7 cellular contexts compared by ENCODE assay signal in genomic region chr21:33643658-33644311, GRCh38. TPM values are rescaled to one million over a fixed set of nuclear protein-coding genes. Genes with fewer than 3 reads are reported as not detected.
DNase-seq lines count a peak whose midpoint lies in the region; ATAC-seq and TF ChIP-seq lines count a peak whose summit lies in the region.

No MANE protein-coding gene starts in this region.

- no peak for DNase-seq in H7
- peak; percentile 22 for DNase-seq in PC-3
- DNase-seq in natural killer cell treated with Interleukin-12 subunit alpha and Interleukin-12 subunit beta and Interleukin-15 and Interleukin-18, amount 100 ng/mL, for 72 hours (ENCODE audit: low spot score) = no peak
- no peak for DNase-seq in GDM1 (lab: John Stamatoyannopoulos, UW)
- DNase-seq in activated CD4-positive, CD25-positive, alpha-beta regulatory T cell treated with anti-CD3 and anti-CD28 coated beads, Interleukin-2, amount 50 U/mL, for 72 hours = no peak
- no peak for DNase-seq in SKM-1 treated with dmso at 0.1 percent for 144 hours (lab: John Stamatoyannopoulos, UW; ENCODE audit: unreplicated experiment)

- H3K27me3 ChIP-seq in H7 (ENCODE audit: control insufficient read depth, insufficient read depth, low read length) (no peaks in the 10 kb centered on the region), PC-3 (ENCODE audit: low read length) (no peaks in the 10 kb centered on the region), ectodermal cell (ENCODE audit: control insufficient read depth, insufficient read depth, low read length, poor library complexity, severe bottlenecking) (no peaks in the 10 kb centered on the region)

- POLR2A ChIA-PET in PC-3 (lab: Charles Lee; ENCODE audit: unreplicated experiment) = no interaction called here

- no peak overlapping the region for H3K27ac Mint-ChIP-seq in natural killer cell treated with Interleukin-12 subunit alpha and Interleukin-12 subunit beta and Interleukin-15 and Interleukin-18, amount 100 ng/mL, for 72 hours

- peak overlapping the region; percentile 97 for H3K4me2 ChIP-seq in PC-3 (ENCODE audit: low read length)

- H3K36me3 ChIP-seq in H7 (replicated peaks; ENCODE audit: control insufficient read depth, insufficient read depth, low read length) = no peaks in the 10 kb centered on the region
- no peaks in the 10 kb centered on the region for H3K36me3 ChIP-seq in PC-3 (ENCODE audit: low read depth, low read length)
- no peaks in the 10 kb centered on the region for H3K36me3 ChIP-seq in ectodermal cell (ENCODE audit: control insufficient read depth, insufficient read depth, low read length)

- peaks cover 26% of the 10 kb centered on the region for H3K4me1 ChIP-seq in PC-3 (ENCODE audit: insufficient read depth, low read length)
- H3K4me1 ChIP-seq in ectodermal cell (ENCODE audit: control insufficient read depth, insufficient read depth, low read length) = peaks cover 19% of the 10 kb centered on the region

- 1% methylated on average over 5 to 6 of the region's 7 CpGs for WGBS in ectodermal cell, 2 experiments

- peak overlapping the region; percentile 81 for H3K4me3 ChIP-seq in H7 (ENCODE audit: insufficient read depth, low read depth, low read length)
- peak overlapping the region; percentile 91 for H3K4me3 ChIP-seq in PC-3 (ENCODE audit: low read length)
- H3K4me3 ChIP-seq in ectodermal cell (ENCODE audit: insufficient read depth, low read depth, low read length) = peak overlapping the region; percentile 78

- CTCF ChIA-PET in PC-3 (lab: Charles Lee) = interaction anchor here (0.7 kb wide), 1 partner anchor 38 kb away, joined by 4 read pairs; no protein-coding TSS in a partner anchor

- H3K4me3 Mint-ChIP-seq in natural killer cell treated with Interleukin-12 subunit alpha and Interleukin-12 subunit beta and Interleukin-15 and Interleukin-18, amount 100 ng/mL, for 72 hours = peak overlapping the region; percentile 87

- TF ChIP-seq CTCF in PC-3 (conservative IDR thresholded peaks at IDR 0.05; ENCODE audit: low read depth, low read length) = no peak

- H3K27me3 Mint-ChIP-seq in natural killer cell treated with Interleukin-12 subunit alpha and Interleukin-12 subunit beta and Interleukin-15 and Interleukin-18, amount 100 ng/mL, for 72 hours = peaks cover 10 to 20% of the 10 kb centered on the region in 2 donors

- H3K79me2 ChIP-seq in PC-3 (ENCODE audit: low read length) = peaks cover 83% of the 10 kb centered on the region

- intact Hi-C loops in PC-3 (cut with micrococcal nuclease) = loop anchor here (2.0 kb wide), 2 partner anchors 35 to 117 kb away; no protein-coding TSS in a partner anchor

- H3K36me3 Mint-ChIP-seq in natural killer cell treated with Interleukin-12 subunit alpha and Interleukin-12 subunit beta and Interleukin-15 and Interleukin-18, amount 100 ng/mL, for 72 hours = no peaks in the 10 kb centered on the region

- peak overlapping the region; percentile 59 for H3K9ac ChIP-seq in PC-3 (ENCODE audit: low read length)

- H4K20me1 ChIP-seq in PC-3 (ENCODE audit: low read length) = no peaks in the 10 kb centered on the region

- ATAC-seq in PC-3 = no peak
- ATAC-seq in natural killer cell treated with Interleukin-12 subunit alpha and Interleukin-12 subunit beta and Interleukin-15 and Interleukin-18, amount 100 ng/mL, for 72 hours = no peak

- H3K27ac ChIP-seq in PC-3 (ENCODE audit: low read length) = 0 out of 2 replicates have a peak overlapping the region, but pooled peaks have one; percentile 3
- no peak overlapping the region for H3K27ac ChIP-seq in ectodermal cell (ENCODE audit: insufficient read depth, low read depth, low read length, poor library complexity, severe bottlenecking)

- BruUV-seq in PC-3 (replicated peaks; lab: Mats Ljungman, UMichigan) = TSS peak; percentile 60

- H3K9me2 ChIP-seq in PC-3 (replicated peaks; ENCODE audit: low read length) = no peaks in the 10 kb centered on the region

- no peaks in the 10 kb centered on the region for H3F3A ChIP-seq in PC-3 (ENCODE audit: low read length, unreplicated experiment)

- peaks cover 10 to 16% of the 10 kb centered on the region in 2 donors for H3K4me1 Mint-ChIP-seq in natural killer cell treated with Interleukin-12 subunit alpha and Interleukin-12 subunit beta and Interleukin-15 and Interleukin-18, amount 100 ng/mL, for 72 hours (ENCODE audit: low read depth in 2 of 2)

- no peaks in the 10 kb centered on the region for H3K9me3 Mint-ChIP-seq in natural killer cell treated with Interleukin-12 subunit alpha and Interleukin-12 subunit beta and Interleukin-15 and Interleukin-18, amount 100 ng/mL, for 72 hours

- H2AFZ ChIP-seq in PC-3 (ENCODE audit: low read length) = peak overlapping the region; percentile 79

- H3K9me3 ChIP-seq in PC-3 (ENCODE audit: low read length) = no peaks in the 10 kb centered on the region
- H3K9me3 ChIP-seq in ectodermal cell (ENCODE audit: control insufficient read depth, low read length) = no peaks in the 10 kb centered on the region

RNA-seq across cellular contexts. Expression of gene ITSN1, which starts 1.5 kb away (rescaled TPM):
- total RNA-seq in H7 (2014; rRNA removed; shearing (Covaris generic)) = 44.3 and 88.6 TPM in 2 replicates
- total RNA-seq in PC-3 (2014; rRNA removed) = 19.9 and 45.6 TPM in 2 replicates
- 116 TPM for polyA plus RNA-seq in ectodermal cell (2013, experiment 1 of 4)
- polyA plus RNA-seq in ectodermal cell (2013, experiment 2 of 4) = 108 TPM
- polyA plus RNA-seq in ectodermal cell (2013, experiment 3 of 4) = 74.6 TPM
- 87.3 TPM for polyA plus RNA-seq in ectodermal cell (2013, experiment 4 of 4)
- 1 to 10 TPM; 4.0 to 8.1 TPM for total RNA-seq in natural killer cell treated with Interleukin-12 subunit alpha and Interleukin-12 subunit beta and Interleukin-15 and Interleukin-18, amount 100 ng/mL, for 72 hours

RNA-seq across cellular contexts. Expression of gene CRYZL1, which starts 2.2 kb away (rescaled TPM):
- 8.3 and 20.0 TPM in 2 replicates for total RNA-seq in H7 (2014; rRNA removed; shearing (Covaris generic))
- 12.4 and 16.6 TPM in 2 replicates for total RNA-seq in PC-3 (2014; rRNA removed)
- 64.2 TPM for polyA plus RNA-seq in ectodermal cell (2013, experiment 1 of 4)
- polyA plus RNA-seq in ectodermal cell (2013, experiment 2 of 4) = 66.4 TPM
- 55.7 TPM for polyA plus RNA-seq in ectodermal cell (2013, experiment 3 of 4)
- 59.9 TPM for polyA plus RNA-seq in ectodermal cell (2013, experiment 4 of 4)
- total RNA-seq in natural killer cell treated with Interleukin-12 subunit alpha and Interleukin-12 subunit beta and Interleukin-15 and Interleukin-18, amount 100 ng/mL, for 72 hours = 10 to 100 TPM; 28.0 to 31.7 TPM

RNA-seq across cellular contexts. Expression of gene DONSON, which starts 55.3 kb away (rescaled TPM):
- 37.6 and 38.6 TPM in 2 replicates for total RNA-seq in H7 (2014; rRNA removed; shearing (Covaris generic))
- 29.2 and 41.9 TPM in 2 replicates for total RNA-seq in PC-3 (2014; rRNA removed)
- 57.4 TPM for polyA plus RNA-seq in ectodermal cell (2013, experiment 1 of 4)
- polyA plus RNA-seq in ectodermal cell (2013, experiment 2 of 4) = 54.5 TPM
- polyA plus RNA-seq in ectodermal cell (2013, experiment 3 of 4) = 53.4 TPM
- 57.4 TPM for polyA plus RNA-seq in ectodermal cell (2013, experiment 4 of 4)
- 10 to 100 TPM; 20.3 to 38.7 TPM for total RNA-seq in natural killer cell treated with Interleukin-12 subunit alpha and Interleukin-12 subunit beta and Interleukin-15 and Interleukin-18, amount 100 ng/mL, for 72 hours
